In the genomic region with DNA sequence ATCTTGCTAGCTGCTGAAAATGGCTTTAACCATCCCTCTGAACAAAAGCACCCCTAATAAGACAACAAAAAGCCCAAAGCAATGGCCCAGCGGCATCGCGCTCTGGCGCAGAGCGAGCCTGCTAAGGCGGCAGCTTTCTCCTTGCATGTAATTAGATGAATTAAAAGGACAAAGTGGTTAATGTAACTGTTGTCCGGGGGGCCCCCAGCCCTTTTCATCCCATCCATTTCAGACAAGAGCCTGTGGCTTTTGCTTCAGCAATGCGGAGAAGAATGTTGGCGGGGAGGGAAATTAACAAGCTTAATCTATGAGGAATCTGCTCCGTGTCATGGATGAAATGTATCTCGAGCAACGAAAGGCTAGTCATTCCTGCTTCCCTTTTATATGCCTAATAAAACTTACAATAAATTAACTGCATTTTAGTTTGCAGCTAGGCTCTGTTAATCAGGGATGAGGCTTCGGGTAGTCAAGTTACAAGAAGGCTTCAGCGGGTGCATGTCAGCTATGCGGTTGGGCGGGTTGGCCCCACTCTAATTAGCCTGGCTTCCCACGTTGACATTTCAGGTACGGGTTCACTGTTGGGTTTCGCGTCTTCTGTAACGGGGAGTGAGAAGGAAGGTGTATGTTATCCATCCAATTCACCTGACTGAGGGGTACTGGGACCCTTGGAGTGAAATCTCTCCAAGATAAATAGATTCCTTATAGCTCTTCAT, we compare ENCODE assay signal across 1 cellular context.
TF ChIP-seq lines count a peak whose summit lies in the region.

No MANE protein-coding gene starts in this region.

TF ChIP-seq in H1, 55 proteins besides CTCF, POLR2A, EP300 and RAD21:
- TF ChIP-seq CHD2 (IDR thresholded peaks at IDR 0.05; ENCODE audit: low read length) (no peak), NANOG (IDR thresholded peaks at IDR 0.05; ENCODE audit: insufficient read depth, low read depth, low read length, poor library complexity, severe bottlenecking) (peak; percentile 75), TEAD4 (IDR thresholded peaks at IDR 0.05; ENCODE audit: low read depth, low read length) (peak; percentile 21; the same call in 1 of the 2 replicates), EGR1 (IDR thresholded peaks at IDR 0.05; ENCODE audit: borderline replicate concordance, low read depth, low read length) (no peak), KDM5A (IDR thresholded peaks at IDR 0.05; ENCODE audit: low read length) (no peak), HDAC6 (IDR thresholded peaks at IDR 0.05; ENCODE audit: low read depth, low read length) (no peak)
- TF ChIP-seq, protein P1, sequence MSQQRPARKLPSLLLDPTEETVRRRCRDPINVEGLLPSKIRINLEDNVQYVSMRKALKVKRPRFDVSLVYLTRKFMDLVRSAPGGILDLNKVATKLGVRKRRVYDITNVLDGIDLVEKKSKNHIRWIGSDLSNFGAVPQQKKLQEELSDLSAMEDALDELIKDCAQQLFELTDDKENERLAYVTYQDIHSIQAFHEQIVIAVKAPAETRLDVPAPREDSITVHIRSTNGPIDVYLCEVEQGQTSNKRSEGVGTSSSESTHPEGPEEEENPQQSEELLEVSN (IDR thresholded peaks at IDR 0.05) = no peak
